ENCODE assay signal across 9 cellular contexts in the genomic region with DNA sequence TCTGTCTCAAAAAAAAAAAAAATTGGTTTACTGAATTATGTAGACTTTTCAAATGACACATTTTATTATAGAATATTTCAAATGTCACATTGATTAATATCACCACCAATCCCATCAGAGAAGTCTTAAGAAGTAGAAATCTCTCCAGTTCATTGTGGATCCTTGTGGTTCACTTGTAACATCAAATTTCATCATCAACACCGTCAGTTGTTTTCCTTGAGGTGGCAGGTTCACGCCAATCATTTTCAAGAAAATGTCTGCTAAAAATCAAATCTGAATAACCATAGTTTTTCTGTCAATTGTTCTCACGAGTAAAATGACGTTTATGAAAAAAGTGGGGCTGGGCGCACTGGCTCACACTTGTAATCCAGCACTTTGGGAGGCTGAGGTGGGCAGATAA. TPM values are rescaled to one million over a fixed set of nuclear protein-coding genes. Genes with fewer than 3 reads are reported as not detected.
"Had no signal": no experiment of that assay in that cellular context is flagged by ENCODE, and none has a peak within 500 bp of the region (broad histone marks: within the 10 kb centered on the region; RNA-seq: fewer than 3 reads in every experiment).

No MANE protein-coding gene starts in this region.

- H3K36me3 ChIP-seq: HAP-1 had no signal

- H3K9me3 ChIP-seq: HAP-1 had no signal

- H3K4me1 ChIP-seq: HAP-1 had no signal

- H3K4me3 ChIP-seq: GM23248, GM23338, HAP-1 had no signal

- DNase-seq: GM23248, GOT3, H7, H9, HCEC 1CT, HFFc6 had no signal

- H3K4me2 ChIP-seq: GM23338 had no signal

- H2AFZ ChIP-seq: GM23248, GM23338 had no signal

- H3K27ac Mint-ChIP-seq: GM23338, H9, HFFc6 had no signal

- H3K9ac ChIP-seq: GM23248 had no signal

- H3K4me1 Mint-ChIP-seq: GM23338, H9 had no signal

- H3K4me3 Mint-ChIP-seq: GM23338, H9, HFFc6 had no signal

- H3K27ac ChIP-seq: GM23248 had no signal

RNA-seq across cellular contexts. Expression of a gene that starts 50.3 kb away (rescaled TPM):
- total RNA-seq: GM23248, GM23338, H4 had no signal
- polyA plus RNA-seq: GM23248, GM23338 had no signal
